ENCODE assay signal across 8 cellular contexts in genomic region chr20:407097-407952, GRCh38. TPM values are rescaled to one million over a fixed set of nuclear protein-coding genes. Genes with fewer than 3 reads are reported as not detected.
DNase-seq lines count a peak whose midpoint lies in the region; ATAC-seq and TF ChIP-seq lines count a peak whose summit lies in the region.

No MANE protein-coding gene starts in this region.

- H3K27ac ChIP-seq in lower lobe of right lung = peak overlapping the region; percentile 90

- intact Hi-C loops in lower lobe of right lung (cut with DNase I) = loop anchor here (10.0 kb wide), 1 partner anchor 53 kb away; no protein-coding TSS in a partner anchor

- H3K9me3 ChIP-seq in BE2C (no peaks in the 10 kb centered on the region), lower lobe of right lung (no peaks in the 10 kb centered on the region)

- H3K4me1 ChIP-seq in BE2C = no peaks in the 10 kb centered on the region
- H3K4me1 ChIP-seq in lower lobe of right lung = peaks cover 25% of the 10 kb centered on the region

- TF ChIP-seq CTCF in BE2C (IDR thresholded peaks at IDR 0.05; ENCODE audit: low read depth, low read length) (peak; percentile 35), lower lobe of right lung (IDR thresholded peaks at IDR 0.05) (peak; percentile 4)

- H3K4me3 ChIP-seq in BE2C (ENCODE audit: low read depth, low read length) = peak overlapping the region; percentile 51
- H3K4me3 ChIP-seq in lower lobe of right lung = peak overlapping the region; percentile 93

- no peaks in the 10 kb centered on the region for H3K27me3 ChIP-seq in BE2C
- no peaks in the 10 kb centered on the region for H3K27me3 ChIP-seq in lower lobe of right lung (ENCODE audit: low read depth)

- ATAC-seq in GM18909 (IDR thresholded peaks at IDR 0.05; ENCODE audit: poor library complexity, unreplicated experiment) (peak; percentile 69), HG03139 (IDR thresholded peaks at IDR 0.05; ENCODE audit: unreplicated experiment) (peak; percentile 49), lower lobe of right lung (peak; percentile 75 to 80)

- H3K36me3 ChIP-seq in BE2C (no peaks in the 10 kb centered on the region), lower lobe of right lung (peaks cover 17% of the 10 kb centered on the region)

- DNase-seq in BE2C (peak; percentile 77), NCI-H2227 treated with DMSO at 0.1 percent for 48 hours (lab: John Stamatoyannopoulos, UW) (peak; percentile 85), lower lobe of right lung (peak; percentile 86)
- DNase-seq in activated CD4-positive, alpha-beta T cell treated with anti-CD3 and anti-CD28 coated beads for 48 hours = peak; percentile 80
- DNase-seq in effector CD4-positive, alpha-beta T cell = peak; percentile 62
- DNase-seq in stimulated activated CD4-positive, alpha-beta T cell treated with anti-CD3 and anti-CD28 coated beads, TNF-alpha, amount 100 ng/mL, for 24 hours (ENCODE audit: low read depth in 3 of 3) = peak; percentile 33 to 69 (median 35)

RNA-seq across cellular contexts. Expression of gene RBCK1, which starts 0.8 kb away (rescaled TPM):
- polyA plus RNA-seq in BE2C (2012; ENCODE audit: insufficient read depth, insufficient read length, low read depth) = 91.3 TPM
- 95.7 TPM for total RNA-seq in lower lobe of right lung

RNA-seq across cellular contexts. Expression of gene TRIB3, which starts 26.8 kb away (rescaled TPM):
- polyA plus RNA-seq in BE2C (2012; ENCODE audit: insufficient read depth, insufficient read length, low read depth) = 157 TPM
- 13.9 TPM for total RNA-seq in lower lobe of right lung

RNA-seq across cellular contexts. Expression of gene TBC1D20, which starts 55.0 kb away (rescaled TPM):
- polyA plus RNA-seq in BE2C (2012; ENCODE audit: insufficient read depth, insufficient read length, low read depth) = 17.9 TPM
- 40.3 TPM for total RNA-seq in lower lobe of right lung

Comparison
In these comparisons a context has a peak if more than half of its experiments do, and no peak if none do; other contexts are left out.
1. Peak in every context shown above with its lines: DNase-seq, ATAC-seq, H3K4me3 ChIP-seq and H3K27ac ChIP-seq.
2. DNase-seq: peak in every context shown above with its lines; median percentile 86 in lower lobe of right lung; 85 in NCI-H2227 treated with DMSO at 0.1 percent for 48 hours; 80 in activated CD4-positive, alpha-beta T cell treated with anti-CD3 and anti-CD28 coated beads for 48 hours; 77 in BE2C; 62 in effector CD4-positive, alpha-beta T cell; 35 in stimulated activated CD4-positive, alpha-beta T cell treated with anti-CD3 and anti-CD28 coated beads, TNF-alpha, amount 100 ng/mL, for 24 hours.